22 cellular contexts compared by ENCODE assay signal in the genomic region with DNA sequence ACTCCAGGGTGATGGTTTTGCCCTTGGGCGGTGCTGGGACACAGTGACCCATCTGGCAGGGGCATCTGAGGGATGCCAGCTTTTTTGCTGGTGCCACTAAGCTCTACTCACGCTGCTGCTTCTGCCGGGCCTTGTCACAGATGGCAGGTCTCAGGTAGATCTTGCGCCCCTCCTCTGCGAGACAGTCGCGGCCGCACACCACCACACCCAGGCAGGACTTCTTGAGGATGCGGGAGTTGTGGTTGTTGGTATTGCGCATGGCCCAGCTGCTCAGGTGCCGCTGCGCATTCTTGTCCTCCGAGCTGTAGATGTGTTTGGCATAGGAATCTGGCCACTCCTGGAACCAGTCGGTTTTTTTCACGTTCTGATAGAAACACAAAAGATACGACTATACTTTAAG. TPM values are rescaled to one million over a fixed set of nuclear protein-coding genes. Genes with fewer than 3 reads are reported as not detected.
DNase-seq lines count a peak whose midpoint lies in the region; ATAC-seq and TF ChIP-seq lines count a peak whose summit lies in the region.
"Had no signal": no experiment of that assay in that cellular context is flagged by ENCODE, and none has a peak within 500 bp of the region (broad histone marks: within the 10 kb centered on the region; RNA-seq: fewer than 3 reads in every experiment).

No MANE protein-coding gene starts in this region.

- H3K4me1 ChIP-seq in gastroesophageal sphincter: peaks cover 0 to 44% (median 0%) of the 10 kb centered on the region in 3 donors
- H3K4me1 ChIP-seq: BE2C had no signal

- H3K27ac Mint-ChIP-seq in activated naive CD8-positive, alpha-beta T cell treated with anti-CD3 and anti-CD28 coated beads, Interleukin-2, amount 50 U/mL, for 24 hours: peak overlapping the region; percentile 18
- no peak overlapping the region for H3K27ac Mint-ChIP-seq in activated naive CD8-positive, alpha-beta T cell treated with anti-CD3 and anti-CD28 coated beads for 36 hours
- H3K27ac Mint-ChIP-seq: CD14-positive monocyte; CD4-positive, alpha-beta T cell; GM23338 had no signal

- peak overlapping the region in 3 of 4 donors; percentile 14 to 36 (median 18) for H3K27ac ChIP-seq in gastroesophageal sphincter
- H3K27ac ChIP-seq: 22Rv1; BLaER1 treated with 17β-estradiol and CSF1 and Interleukin-3, amounts not matched to agents 10 nM and 100 nM had no signal

- H3K27me3 ChIP-seq in gastroesophageal sphincter: no peaks in the 10 kb centered on the region
- H3K27me3 ChIP-seq: BE2C; BLaER1 treated with 17β-estradiol and CSF1 and Interleukin-3, amounts not matched to agents 10 nM and 100 nM had no signal

- H3K9me3 ChIP-seq in gastroesophageal sphincter: no peaks in the 10 kb centered on the region
- H3K9me3 ChIP-seq: BE2C; BLaER1 treated with 17β-estradiol and CSF1 and Interleukin-3, amounts not matched to agents 10 nM and 100 nM had no signal

- H3K4me1 Mint-ChIP-seq in activated naive CD8-positive, alpha-beta T cell treated with anti-CD3 and anti-CD28 coated beads, Interleukin-2, amount 50 U/mL, for 24 hours: no peaks in the 10 kb centered on the region
- peaks cover 4% of the 10 kb centered on the region for H3K4me1 Mint-ChIP-seq in activated naive CD8-positive, alpha-beta T cell treated with anti-CD3 and anti-CD28 coated beads for 36 hours
- H3K4me1 Mint-ChIP-seq: CD8-positive, alpha-beta memory T cell; GM23338 had no signal

- no peak for TF ChIP-seq POLR2A in gastroesophageal sphincter (IDR thresholded peaks at IDR 0.05)

- no peak for DNase-seq in activated naive CD8-positive, alpha-beta T cell treated with anti-CD3 and anti-CD28 coated beads, Interleukin-2, amount 50 U/mL, for 24 hours
- DNase-seq in activated naive CD8-positive, alpha-beta T cell treated with anti-CD3 and anti-CD28 coated beads for 36 hours: no peak
- DNase-seq in amniotic epithelial cell (ENCODE audit: low read depth): peak; percentile 3
- no peak for DNase-seq in AG08396 (ENCODE audit: low spot score)
- DNase-seq in NCI-H1105 (lab: John Stamatoyannopoulos, UW): no peak
- DNase-seq: AML-193; BE2C; Calu3; CD4-positive, alpha-beta T cell; CD8-positive, alpha-beta memory T cell; DMS53; DMS79 treated with DMSO at 0.1 percent for 48 hours; GF-D8; H7; HCEC 1CT had no signal

- ATAC-seq in activated naive CD8-positive, alpha-beta T cell treated with anti-CD3 and anti-CD28 coated beads, Interleukin-2, amount 50 U/mL, for 24 hours: no peak
- no peak for ATAC-seq in gastroesophageal sphincter
- no peak for ATAC-seq in HG02852 (IDR thresholded peaks at IDR 0.05; ENCODE audit: unreplicated experiment)
- ATAC-seq: GM23338 had no signal

- no peak for TF ChIP-seq CTCF in gastroesophageal sphincter (IDR thresholded peaks at IDR 0.05)

- no peak overlapping the region for H3K4me3 ChIP-seq in gastroesophageal sphincter
- H3K4me3 ChIP-seq: BLaER1 treated with 17β-estradiol and CSF1 and Interleukin-3, amounts not matched to agents 10 nM and 100 nM; GM23338 had no signal

- TF ChIP-seq EP300 in gastroesophageal sphincter (IDR thresholded peaks at IDR 0.05): no peak

- no peaks in the 10 kb centered on the region for H3K9me3 Mint-ChIP-seq in activated naive CD8-positive, alpha-beta T cell treated with anti-CD3 and anti-CD28 coated beads, Interleukin-2, amount 50 U/mL, for 24 hours
- no peaks in the 10 kb centered on the region for H3K9me3 Mint-ChIP-seq in activated naive CD8-positive, alpha-beta T cell treated with anti-CD3 and anti-CD28 coated beads for 36 hours
- H3K9me3 Mint-ChIP-seq: CD14-positive monocyte; CD4-positive, alpha-beta T cell; CD8-positive, alpha-beta memory T cell; GM23338 had no signal

- H3K4me3 Mint-ChIP-seq in activated naive CD8-positive, alpha-beta T cell treated with anti-CD3 and anti-CD28 coated beads, Interleukin-2, amount 50 U/mL, for 24 hours: no peak overlapping the region
- no peak overlapping the region for H3K4me3 Mint-ChIP-seq in activated naive CD8-positive, alpha-beta T cell treated with anti-CD3 and anti-CD28 coated beads for 36 hours
- H3K4me3 Mint-ChIP-seq: CD14-positive monocyte; CD4-positive, alpha-beta T cell; CD8-positive, alpha-beta memory T cell; GM23338 had no signal

- H3K27me3 Mint-ChIP-seq in activated naive CD8-positive, alpha-beta T cell treated with anti-CD3 and anti-CD28 coated beads, Interleukin-2, amount 50 U/mL, for 24 hours: peaks cover 7% of the 10 kb centered on the region
- H3K27me3 Mint-ChIP-seq in activated naive CD8-positive, alpha-beta T cell treated with anti-CD3 and anti-CD28 coated beads for 36 hours: peaks cover 21% of the 10 kb centered on the region

- H3K36me3 ChIP-seq in gastroesophageal sphincter: no peaks in the 10 kb centered on the region
- H3K36me3 ChIP-seq: BE2C; BLaER1 treated with 17β-estradiol and CSF1 and Interleukin-3, amounts not matched to agents 10 nM and 100 nM had no signal

- H3K36me3 Mint-ChIP-seq in activated naive CD8-positive, alpha-beta T cell treated with anti-CD3 and anti-CD28 coated beads, Interleukin-2, amount 50 U/mL, for 24 hours (ENCODE audit: low read depth): no peaks in the 10 kb centered on the region
- no peaks in the 10 kb centered on the region for H3K36me3 Mint-ChIP-seq in activated naive CD8-positive, alpha-beta T cell treated with anti-CD3 and anti-CD28 coated beads for 36 hours
- H3K36me3 Mint-ChIP-seq: CD14-positive monocyte; CD8-positive, alpha-beta memory T cell had no signal

- WGBS in gastroesophageal sphincter (ENCODE audit: low coverage in 1 of 2), 2 donors: 60% methylated on average over 1 of the region's 16 CpGs; no CpG with 5 or more reads in 1 of the 2 donors

RNA-seq across cellular contexts. Expression of a gene that starts 14.7 kb away (rescaled TPM):
- total RNA-seq in activated naive CD8-positive, alpha-beta T cell treated with anti-CD3 and anti-CD28 coated beads for 36 hours: not detected
- not detected for total RNA-seq in gastroesophageal sphincter
- total RNA-seq: CD8-positive, alpha-beta memory T cell; G401; GM23338; H7 had no signal
